Comparison of ENCODE assay signal across 1 cellular context in the genomic region with DNA sequence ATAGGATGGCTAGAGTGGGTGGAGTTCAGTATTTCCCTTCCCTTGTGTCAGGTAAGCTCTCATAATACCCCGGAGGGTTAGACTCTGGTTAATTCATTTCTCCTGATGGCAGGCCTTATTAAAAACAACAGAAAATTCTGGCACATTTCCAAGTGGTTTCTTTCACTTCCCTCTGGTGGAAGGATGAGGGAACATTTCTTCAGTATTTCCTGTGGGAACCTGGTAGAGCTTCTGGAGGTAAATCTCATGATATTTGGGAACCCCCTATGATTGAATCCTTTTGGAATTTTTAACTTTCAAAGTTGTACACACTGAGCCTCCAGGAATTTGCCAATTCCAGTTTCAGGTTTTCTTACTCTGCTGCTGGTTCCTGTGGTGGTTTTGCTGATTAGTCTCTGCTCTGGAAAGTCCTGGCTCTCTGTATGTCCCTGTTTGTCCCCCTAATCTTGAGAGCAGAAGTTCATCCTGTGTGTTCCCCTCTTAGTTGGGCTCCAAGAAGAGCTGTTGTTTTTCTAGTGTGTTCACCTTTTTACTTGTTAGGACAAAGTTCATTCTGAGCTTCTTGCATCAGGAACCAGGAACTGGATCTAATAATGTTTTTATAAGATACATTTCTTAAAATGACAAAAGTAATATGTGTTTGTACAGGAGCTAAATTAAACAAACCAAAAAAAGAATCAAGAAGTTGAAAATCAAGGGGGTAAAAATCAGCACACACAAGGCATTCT.
TF ChIP-seq lines count a peak whose summit lies in the region.

No MANE protein-coding gene starts in this region.

TF ChIP-seq in HCT116, 20 proteins besides CTCF, POLR2A, EP300 and RAD21 (continued from another document):
- TF ChIP-seq, protein P1, sequence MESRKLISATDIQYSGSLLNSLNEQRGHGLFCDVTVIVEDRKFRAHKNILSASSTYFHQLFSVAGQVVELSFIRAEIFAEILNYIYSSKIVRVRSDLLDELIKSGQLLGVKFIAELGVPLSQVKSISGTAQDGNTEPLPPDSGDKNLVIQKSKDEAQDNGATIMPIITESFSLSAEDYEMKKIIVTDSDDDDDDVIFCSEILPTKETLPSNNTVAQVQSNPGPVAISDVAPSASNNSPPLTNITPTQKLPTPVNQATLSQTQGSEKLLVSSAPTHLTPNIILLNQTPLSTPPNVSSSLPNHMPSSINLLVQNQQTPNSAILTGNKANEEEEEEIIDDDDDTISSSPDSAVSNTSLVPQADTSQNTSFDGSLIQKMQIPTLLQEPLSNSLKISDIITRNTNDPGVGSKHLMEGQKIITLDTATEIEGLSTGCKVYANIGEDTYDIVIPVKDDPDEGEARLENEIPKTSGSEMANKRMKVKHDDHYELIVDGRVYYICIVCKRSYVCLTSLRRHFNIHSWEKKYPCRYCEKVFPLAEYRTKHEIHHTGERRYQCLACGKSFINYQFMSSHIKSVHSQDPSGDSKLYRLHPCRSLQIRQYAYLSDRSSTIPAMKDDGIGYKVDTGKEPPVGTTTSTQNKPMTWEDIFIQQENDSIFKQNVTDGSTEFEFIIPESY (IDR thresholded peaks at IDR 0.05; ENCODE audit: extremely low read depth, insufficient replicate concordance, low read length), result no peak
- TF ChIP-seq FOSL1 (IDR thresholded peaks at IDR 0.05; ENCODE audit: low read depth) (no peak), JUND (IDR thresholded peaks at IDR 0.05) (no peak), SRF (IDR thresholded peaks at IDR 0.05; ENCODE audit: low read depth) (no peak), POLR2AphosphoS5 (IDR thresholded peaks at IDR 0.05; ENCODE audit: low read depth, low read length) (no peak), ZFX (IDR thresholded peaks at IDR 0.05) (no peak), ELF1 (IDR thresholded peaks at IDR 0.05; ENCODE audit: borderline replicate concordance, low read depth) (no peak), YY1 (IDR thresholded peaks at IDR 0.05; ENCODE audit: extremely low read depth, insufficient replicate concordance, low read depth, low read length) (no peak), ZNF274 (IDR thresholded peaks at IDR 0.05; ENCODE audit: low read depth, low read length) (no peak), CBX3 (IDR thresholded peaks at IDR 0.05; ENCODE audit: low read depth) (no peak)
- TF ChIP-seq, protein P2, sequence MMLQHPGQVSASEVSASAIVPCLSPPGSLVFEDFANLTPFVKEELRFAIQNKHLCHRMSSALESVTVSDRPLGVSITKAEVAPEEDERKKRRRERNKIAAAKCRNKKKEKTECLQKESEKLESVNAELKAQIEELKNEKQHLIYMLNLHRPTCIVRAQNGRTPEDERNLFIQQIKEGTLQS (IDR thresholded peaks at IDR 0.05), result no peak
- TF ChIP-seq, protein P3, sequence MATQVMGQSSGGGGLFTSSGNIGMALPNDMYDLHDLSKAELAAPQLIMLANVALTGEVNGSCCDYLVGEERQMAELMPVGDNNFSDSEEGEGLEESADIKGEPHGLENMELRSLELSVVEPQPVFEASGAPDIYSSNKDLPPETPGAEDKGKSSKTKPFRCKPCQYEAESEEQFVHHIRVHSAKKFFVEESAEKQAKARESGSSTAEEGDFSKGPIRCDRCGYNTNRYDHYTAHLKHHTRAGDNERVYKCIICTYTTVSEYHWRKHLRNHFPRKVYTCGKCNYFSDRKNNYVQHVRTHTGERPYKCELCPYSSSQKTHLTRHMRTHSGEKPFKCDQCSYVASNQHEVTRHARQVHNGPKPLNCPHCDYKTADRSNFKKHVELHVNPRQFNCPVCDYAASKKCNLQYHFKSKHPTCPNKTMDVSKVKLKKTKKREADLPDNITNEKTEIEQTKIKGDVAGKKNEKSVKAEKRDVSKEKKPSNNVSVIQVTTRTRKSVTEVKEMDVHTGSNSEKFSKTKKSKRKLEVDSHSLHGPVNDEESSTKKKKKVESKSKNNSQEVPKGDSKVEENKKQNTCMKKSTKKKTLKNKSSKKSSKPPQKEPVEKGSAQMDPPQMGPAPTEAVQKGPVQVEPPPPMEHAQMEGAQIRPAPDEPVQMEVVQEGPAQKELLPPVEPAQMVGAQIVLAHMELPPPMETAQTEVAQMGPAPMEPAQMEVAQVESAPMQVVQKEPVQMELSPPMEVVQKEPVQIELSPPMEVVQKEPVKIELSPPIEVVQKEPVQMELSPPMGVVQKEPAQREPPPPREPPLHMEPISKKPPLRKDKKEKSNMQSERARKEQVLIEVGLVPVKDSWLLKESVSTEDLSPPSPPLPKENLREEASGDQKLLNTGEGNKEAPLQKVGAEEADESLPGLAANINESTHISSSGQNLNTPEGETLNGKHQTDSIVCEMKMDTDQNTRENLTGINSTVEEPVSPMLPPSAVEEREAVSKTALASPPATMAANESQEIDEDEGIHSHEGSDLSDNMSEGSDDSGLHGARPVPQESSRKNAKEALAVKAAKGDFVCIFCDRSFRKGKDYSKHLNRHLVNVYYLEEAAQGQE (IDR thresholded peaks at IDR 0.05; ENCODE audit: low read depth), result no peak
- TF ChIP-seq, protein P4, sequence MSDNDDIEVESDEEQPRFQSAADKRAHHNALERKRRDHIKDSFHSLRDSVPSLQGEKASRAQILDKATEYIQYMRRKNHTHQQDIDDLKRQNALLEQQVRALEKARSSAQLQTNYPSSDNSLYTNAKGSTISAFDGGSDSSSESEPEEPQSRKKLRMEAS (IDR thresholded peaks at IDR 0.05), result no peak
